ENCODE assay signal across 8 cellular contexts in genomic region chr17:21511368-21512195, GRCh38.
DNase-seq lines count a peak whose midpoint lies in the region; ATAC-seq and TF ChIP-seq lines count a peak whose summit lies in the region.

No MANE protein-coding gene starts in this region.

- H3K9ac ChIP-seq in H9 (ENCODE audit: extremely low read depth, insufficient read length, low read length) = no peak overlapping the region
- H3K9ac ChIP-seq in colonic mucosa (ENCODE audit: low read depth in 2 of 2, low read length in 2 of 2) = peak overlapping the region in 1 of 2 donors; percentile 58

- no peak overlapping the region for H4K5ac ChIP-seq in H9 (ENCODE audit: insufficient read length, low read depth, low read length)

- no peaks in the 10 kb centered on the region; the same call in 1 of the 2 replicates for H3K4me1 ChIP-seq in H9 (ENCODE audit: insufficient read depth, low read length)
- H3K4me1 ChIP-seq in colonic mucosa = no peaks in the 10 kb centered on the region

- H2BK20ac ChIP-seq in H9 (ENCODE audit: low read depth, low read length, poor library complexity, severe bottlenecking) = no peak overlapping the region

- H3K23me2 ChIP-seq in H9 (ENCODE audit: insufficient read length, low read depth, low read length, poor library complexity, severe bottlenecking) = no peaks in the 10 kb centered on the region

- H3K27ac ChIP-seq in CD4-positive, alpha-beta T cell (ENCODE audit: low read depth, low read length) = no peak overlapping the region
- H3K27ac ChIP-seq in H9 (ENCODE audit: insufficient read length, low read depth, low read length) = no peak overlapping the region
- H3K27ac ChIP-seq in colonic mucosa = no peak overlapping the region

- no peaks in the 10 kb centered on the region for H3K79me1 ChIP-seq in H9 (ENCODE audit: insufficient read depth, low read depth, low read length, poor library complexity, severe bottlenecking)

- no peaks in the 10 kb centered on the region for H3K36me3 Mint-ChIP-seq in CD4-positive, alpha-beta T cell (ENCODE audit: low read depth)
- no peaks in the 10 kb centered on the region; a peak in 1 of 7 replicates for H3K36me3 Mint-ChIP-seq in H9 (ENCODE audit: insufficient read depth in 1 of 3, low read depth in 3 of 3)

- H3K23ac ChIP-seq in H9 (ENCODE audit: insufficient read length, low read depth, low read length) = no peak overlapping the region

- H2BK12ac ChIP-seq in H9 (ENCODE audit: insufficient read length, low read depth, low read length) = no peak overlapping the region

- peak; percentile 71 for TF ChIP-seq CTCF in CD4-positive, alpha-beta T cell (IDR thresholded peaks at IDR 0.05)
- TF ChIP-seq CTCF in H9 (conservative IDR thresholded peaks at IDR 0.05) = peak; percentile 92
- TF ChIP-seq CTCF in colonic mucosa (IDR thresholded peaks at IDR 0.05) = peak; percentile 76
- peak; percentile 79 for TF ChIP-seq CTCF in kidney epithelial cell (IDR thresholded peaks at IDR 0.05; ENCODE audit: insufficient read depth, low read length, poor library complexity, severe bottlenecking)

- H3K4me1 Mint-ChIP-seq in CD4-positive, alpha-beta T cell (ENCODE audit: low read depth) = peaks cover 15% of the 10 kb centered on the region
- peaks cover 36 to 41% of the 10 kb centered on the region in 2 experiments for H3K4me1 Mint-ChIP-seq in H9

- POLR2A ChIA-PET in CD4-positive, alpha-beta T cell (lab: Charles Lee) = interaction anchor here (1.2 kb wide), 2 partner anchors 48 to 392 kb away, joined by 3 to 4 read pairs; no protein-coding TSS in a partner anchor

- no peak overlapping the region for H2AFZ ChIP-seq in H9 (ENCODE audit: low read length)

- ATAC-seq in CD4-positive, alpha-beta T cell (ENCODE audit: poor library complexity) = peak; percentile 74
- no peak for ATAC-seq in GM19467 (IDR thresholded peaks at IDR 0.05; ENCODE audit: unreplicated experiment)

- no peak overlapping the region for H3K27ac Mint-ChIP-seq in CD4-positive, alpha-beta T cell
- no peak overlapping the region; a peak in 1 of 7 replicates for H3K27ac Mint-ChIP-seq in H9

- H2BK5ac ChIP-seq in H9 (ENCODE audit: insufficient read length, low read length) = no peak overlapping the region

- CTCF ChIA-PET in CD4-positive, alpha-beta T cell (lab: Charles Lee) = interaction anchor here (1.6 to 5.2 kb wide), 6 partner anchors 12 to 469 kb away, joined by 5 to 55 read pairs (median 13); partner anchors contain the start of gene USP22

- no peak overlapping the region for H3K56ac ChIP-seq in H9 (ENCODE audit: insufficient read length, low read depth, low read length)

- no peak overlapping the region for H2AK5ac ChIP-seq in H9 (ENCODE audit: insufficient read length, low read length)

- H3K4ac ChIP-seq in H9 (ENCODE audit: low read depth, low read length) = no peak overlapping the region

- H4K20me1 ChIP-seq in H9 (ENCODE audit: control insufficient read depth, insufficient read depth, insufficient read length) = no peaks in the 10 kb centered on the region

- peaks cover 17% of the 10 kb centered on the region for H3K27me3 ChIP-seq in CD4-positive, alpha-beta T cell (ENCODE audit: control insufficient read depth, insufficient read depth, low read length)
- H3K27me3 ChIP-seq in H9 (ENCODE audit: insufficient read depth, low read length) (no peaks in the 10 kb centered on the region; the same call in 1 of the 2 replicates), colonic mucosa (no peaks in the 10 kb centered on the region), kidney epithelial cell (ENCODE audit: control insufficient read depth, insufficient read depth, low read length) (peaks cover 6% of the 10 kb centered on the region)

- no peak overlapping the region for H3K14ac ChIP-seq in H9 (ENCODE audit: insufficient read depth, low read length)

- intact Hi-C loops in CD4-positive, alpha-beta T cell (cut with DNase I, micrococcal nuclease) = loop anchor here (1.0 to 10.0 kb wide), 10 partner anchors 54 to 569 kb away; partner anchors contain the start of gene TMEM11 (in 1 of the 2)
- intact Hi-C loops in colonic mucosa (cut with DNase I) = loop anchor here (2.0 to 5.0 kb wide), 3 partner anchors 55 to 389 kb away; partner anchors contain the start of gene MAP2K3

- no peak overlapping the region for H2BK15ac ChIP-seq in H9 (ENCODE audit: low read depth, low read length)

- H4K8ac ChIP-seq in H9 (replicated peaks; ENCODE audit: insufficient read length, low read depth, low read length) = no peak overlapping the region

- H3T11ph ChIP-seq in H9 (ENCODE audit: low read length) = no peak overlapping the region

- no peak overlapping the region for H2BK120ac ChIP-seq in H9 (ENCODE audit: low read depth, low read length, poor library complexity, severe bottlenecking)

- peak overlapping the region; percentile 76 for H3K4me3 Mint-ChIP-seq in CD4-positive, alpha-beta T cell
- H3K4me3 Mint-ChIP-seq in H9 = peak overlapping the region; percentile 68 to 69

- H4K91ac ChIP-seq in H9 (ENCODE audit: insufficient read length, low read depth, low read length) = no peak overlapping the region

- no peak overlapping the region for H3K18ac ChIP-seq in H9 (ENCODE audit: insufficient read length, low read depth, low read length)

- H3K27me3 Mint-ChIP-seq in CD4-positive, alpha-beta T cell = peaks cover 43% of the 10 kb centered on the region
- H3K27me3 Mint-ChIP-seq in H9 (ENCODE audit: low read depth) = peaks cover 32% of the 10 kb centered on the region

- H3K36me3 ChIP-seq in colonic mucosa (no peaks in the 10 kb centered on the region), kidney epithelial cell (ENCODE audit: control insufficient read depth, insufficient read depth, low read length) (no peaks in the 10 kb centered on the region)

- H3K4me2 ChIP-seq in H9 (ENCODE audit: insufficient read depth, insufficient read length, low read length) = peak overlapping the region; percentile 53

- H3K79me2 ChIP-seq in H9 (ENCODE audit: insufficient read depth, low read length) = no peaks in the 10 kb centered on the region

- no CpG with 5 or more reads among the region's 78 CpGs for WGBS in H9 (ENCODE audit: extremely low coverage, insufficient read length, low lambda C conversion rate)

- no peaks in the 10 kb centered on the region for H3K9me3 Mint-ChIP-seq in CD4-positive, alpha-beta T cell
- H3K9me3 Mint-ChIP-seq in H9 = no peaks in the 10 kb centered on the region; a peak in 1 of 5 replicates

- peak; percentile 38 to 70 (median 52) for DNase-seq in CD4-positive, alpha-beta T cell
- DNase-seq in H9 (peak; percentile 95), NCI-H2227 treated with DMSO at 0.1 percent for 48 hours (lab: John Stamatoyannopoulos, UW) (peak; percentile 68), colonic mucosa (peak; percentile 79), kidney epithelial cell (ENCODE audit: low read depth) (peak; percentile 25)
- peak; percentile 76 for DNase-seq in activated CD4-positive, alpha-beta T cell treated with anti-CD3 and anti-CD28 coated beads for 48 hours
- DNase-seq in stimulated activated CD4-positive, alpha-beta T cell treated with anti-CD3 and anti-CD28 coated beads, Interleukin-12 subunit alpha, Interleukin-12 subunit beta, amount 100 ng/mL, for 4 hours = peak; percentile 64

- no peaks in the 10 kb centered on the region for H3K9me3 ChIP-seq in CD4-positive, alpha-beta T cell (ENCODE audit: control insufficient read depth, low read length)
- H3K9me3 ChIP-seq in H9 (ENCODE audit: control insufficient read depth, low read depth, low read length) (no peaks in the 10 kb centered on the region), colonic mucosa (no peaks in the 10 kb centered on the region)

- peak overlapping the region; percentile 41 for H3K4me3 ChIP-seq in colonic mucosa
- peak overlapping the region; percentile 34 for H3K4me3 ChIP-seq in kidney epithelial cell (ENCODE audit: low read depth, low read length)

Comparison
In these comparisons a context has a peak if more than half of its experiments do, and no peak if none do; other contexts are left out.
1. DNase-seq: peak in every context shown above with its lines; median percentile 95 in H9; 79 in colonic mucosa; 76 in activated CD4-positive, alpha-beta T cell treated with anti-CD3 and anti-CD28 coated beads for 48 hours; 68 in NCI-H2227 treated with DMSO at 0.1 percent for 48 hours; 64 in stimulated activated CD4-positive, alpha-beta T cell treated with anti-CD3 and anti-CD28 coated beads, Interleukin-12 subunit alpha, Interleukin-12 subunit beta, amount 100 ng/mL, for 4 hours; 52 in CD4-positive, alpha-beta T cell; 25 in kidney epithelial cell.